ENCODE assay signal across 1 cellular context in the genomic region with DNA sequence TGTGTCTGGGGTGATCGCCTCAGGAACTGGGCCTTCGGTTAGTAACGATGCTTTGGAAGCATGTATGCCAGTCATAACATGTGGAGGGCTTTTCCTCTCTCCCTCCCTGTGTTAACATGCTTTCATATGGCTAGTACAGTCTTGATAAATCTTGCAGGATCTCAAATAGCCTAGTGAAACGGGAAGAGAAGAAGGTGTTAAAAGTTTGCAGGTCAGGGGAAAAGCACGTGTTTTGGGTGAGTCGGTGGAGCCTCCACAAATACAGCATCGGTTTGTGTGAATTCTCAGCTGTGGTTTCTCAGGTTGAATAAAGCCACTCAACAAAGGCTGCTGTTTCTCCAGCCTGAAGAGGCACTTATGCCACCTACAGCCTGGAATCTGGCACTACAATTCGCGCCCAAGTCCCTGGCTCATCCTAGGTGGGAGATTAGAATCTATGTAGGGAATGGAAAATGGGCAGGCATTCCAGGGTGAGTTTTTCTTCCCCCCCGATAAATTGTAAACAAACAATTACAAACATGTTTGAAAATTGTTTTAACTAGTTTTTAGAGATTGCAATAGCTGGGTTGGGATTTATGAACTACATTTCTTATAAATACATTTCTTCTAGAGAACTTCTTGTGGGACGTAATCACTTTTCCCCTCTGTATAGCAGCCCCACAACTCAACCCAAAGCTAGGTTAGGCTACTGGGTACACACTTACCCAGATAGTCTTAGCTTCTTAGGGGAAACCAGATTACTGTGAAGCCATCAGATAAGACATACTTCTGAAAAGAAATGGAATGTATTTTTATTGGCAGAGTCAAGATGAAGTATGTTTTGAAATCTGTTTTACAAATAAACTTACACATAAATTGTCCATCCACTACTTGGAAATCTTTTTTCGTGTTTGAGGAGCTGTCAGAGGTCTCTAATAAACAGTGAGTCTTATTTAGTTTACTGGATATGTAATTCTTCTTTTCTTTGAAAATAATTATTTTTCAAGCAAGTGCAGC.
TF ChIP-seq lines count a peak whose summit lies in the region.

No MANE protein-coding gene starts in this region.

TF ChIP-seq in GM12878, 131 proteins besides CTCF, POLR2A, EP300 and RAD21 (continued from another document and continues in another):
- TF ChIP-seq, protein P1, sequence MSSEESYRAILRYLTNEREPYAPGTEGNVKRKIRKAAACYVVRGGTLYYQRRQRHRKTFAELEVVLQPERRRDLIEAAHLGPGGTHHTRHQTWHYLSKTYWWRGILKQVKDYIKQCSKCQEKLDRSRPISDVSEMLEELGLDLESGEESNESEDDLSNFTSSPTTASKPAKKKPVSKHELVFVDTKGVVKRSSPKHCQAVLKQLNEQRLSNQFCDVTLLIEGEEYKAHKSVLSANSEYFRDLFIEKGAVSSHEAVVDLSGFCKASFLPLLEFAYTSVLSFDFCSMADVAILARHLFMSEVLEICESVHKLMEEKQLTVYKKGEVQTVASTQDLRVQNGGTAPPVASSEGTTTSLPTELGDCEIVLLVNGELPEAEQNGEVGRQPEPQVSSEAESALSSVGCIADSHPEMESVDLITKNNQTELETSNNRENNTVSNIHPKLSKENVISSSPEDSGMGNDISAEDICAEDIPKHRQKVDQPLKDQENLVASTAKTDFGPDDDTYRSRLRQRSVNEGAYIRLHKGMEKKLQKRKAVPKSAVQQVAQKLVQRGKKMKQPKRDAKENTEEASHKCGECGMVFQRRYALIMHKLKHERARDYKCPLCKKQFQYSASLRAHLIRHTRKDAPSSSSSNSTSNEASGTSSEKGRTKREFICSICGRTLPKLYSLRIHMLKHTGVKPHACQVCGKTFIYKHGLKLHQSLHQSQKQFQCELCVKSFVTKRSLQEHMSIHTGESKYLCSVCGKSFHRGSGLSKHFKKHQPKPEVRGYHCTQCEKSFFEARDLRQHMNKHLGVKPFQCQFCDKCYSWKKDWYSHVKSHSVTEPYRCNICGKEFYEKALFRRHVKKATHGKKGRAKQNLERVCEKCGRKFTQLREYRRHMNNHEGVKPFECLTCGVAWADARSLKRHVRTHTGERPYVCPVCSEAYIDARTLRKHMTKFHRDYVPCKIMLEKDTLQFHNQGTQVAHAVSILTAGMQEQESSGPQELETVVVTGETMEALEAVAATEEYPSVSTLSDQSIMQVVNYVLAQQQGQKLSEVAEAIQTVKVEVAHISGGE (CRISPR knock-in tag; IDR thresholded peaks at IDR 0.05), result no peak
- TF ChIP-seq, protein P2, sequence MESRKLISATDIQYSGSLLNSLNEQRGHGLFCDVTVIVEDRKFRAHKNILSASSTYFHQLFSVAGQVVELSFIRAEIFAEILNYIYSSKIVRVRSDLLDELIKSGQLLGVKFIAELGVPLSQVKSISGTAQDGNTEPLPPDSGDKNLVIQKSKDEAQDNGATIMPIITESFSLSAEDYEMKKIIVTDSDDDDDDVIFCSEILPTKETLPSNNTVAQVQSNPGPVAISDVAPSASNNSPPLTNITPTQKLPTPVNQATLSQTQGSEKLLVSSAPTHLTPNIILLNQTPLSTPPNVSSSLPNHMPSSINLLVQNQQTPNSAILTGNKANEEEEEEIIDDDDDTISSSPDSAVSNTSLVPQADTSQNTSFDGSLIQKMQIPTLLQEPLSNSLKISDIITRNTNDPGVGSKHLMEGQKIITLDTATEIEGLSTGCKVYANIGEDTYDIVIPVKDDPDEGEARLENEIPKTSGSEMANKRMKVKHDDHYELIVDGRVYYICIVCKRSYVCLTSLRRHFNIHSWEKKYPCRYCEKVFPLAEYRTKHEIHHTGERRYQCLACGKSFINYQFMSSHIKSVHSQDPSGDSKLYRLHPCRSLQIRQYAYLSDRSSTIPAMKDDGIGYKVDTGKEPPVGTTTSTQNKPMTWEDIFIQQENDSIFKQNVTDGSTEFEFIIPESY (IDR thresholded peaks at IDR 0.05), result no peak
- TF ChIP-seq KDM1A (IDR thresholded peaks at IDR 0.05; ENCODE audit: borderline replicate concordance) (no peak), BHLHE40 (IDR thresholded peaks at IDR 0.05; ENCODE audit: borderline replicate concordance in 1 of 2, low read depth in 2 of 2, low read length in 1 of 2) (peak; percentile 82 to 89), KLF5 (IDR thresholded peaks at IDR 0.05; ENCODE audit: partially characterized antibody) (no peak), BACH1 (IDR thresholded peaks at IDR 0.05; ENCODE audit: borderline replicate concordance) (no peak), SMAD5 (IDR thresholded peaks at IDR 0.05; ENCODE audit: low read depth) (no peak), PAX8 (IDR thresholded peaks at IDR 0.05) (no peak), EGR1 (IDR thresholded peaks at IDR 0.05; ENCODE audit: borderline replicate concordance in 1 of 2, low read depth in 2 of 2, low read length in 2 of 2) (no peak), NFXL1 (IDR thresholded peaks at IDR 0.05; ENCODE audit: borderline replicate concordance) (no peak), ATF7 (IDR thresholded peaks at IDR 0.05; ENCODE audit: low read depth) (0 out of 2 replicates have a peak, but pooled peaks have one; percentile 17), POLR2AphosphoS2 (IDR thresholded peaks at IDR 0.05; ENCODE audit: low read depth, low read length) (no peak), NFYA (IDR thresholded peaks at IDR 0.05; ENCODE audit: borderline replicate concordance, low read depth, low read length) (no peak), ZNF622 (IDR thresholded peaks at IDR 0.05) (no peak), POLR2AphosphoS5 (IDR thresholded peaks at IDR 0.05; ENCODE audit: low read length) (no peak), SP1 (IDR thresholded peaks at IDR 0.05; ENCODE audit: low read depth, low read length) (no peak), HDAC6 (IDR thresholded peaks at IDR 0.05; ENCODE audit: unreplicated experiment) (no peak), EZH2 (IDR thresholded peaks at IDR 0.05; ENCODE audit: borderline replicate concordance, control insufficient read depth, low read depth, low read length) (no peak), FOS (IDR thresholded peaks at IDR 0.05; ENCODE audit: borderline replicate concordance, extremely low read depth, insufficient read length) (no peak), DPF2 (IDR thresholded peaks at IDR 0.05) (no peak), GATAD2B (conservative IDR thresholded peaks at IDR 0.05; ENCODE audit: low read depth) (0 out of 2 replicates have a peak, but pooled peaks have one; percentile 30), NFIC (IDR thresholded peaks at IDR 0.05; ENCODE audit: low read depth, low read length) (no peak), MYC (IDR thresholded peaks at IDR 0.05; ENCODE audit: insufficient read depth, insufficient read length, insufficient replicate concordance, low read length, severe bottlenecking) (no peak), JUNB (IDR thresholded peaks at IDR 0.05) (0 out of 2 replicates have a peak, but pooled peaks have one; percentile 1), ZSCAN29 (IDR thresholded peaks at IDR 0.05) (no peak), MEF2A (IDR thresholded peaks at IDR 0.05; ENCODE audit: insufficient read depth, low read depth, low read length) (no peak), CEBPB (IDR thresholded peaks at IDR 0.05; ENCODE audit: borderline replicate concordance in 1 of 2, low read depth in 2 of 2, low read length in 2 of 2) (no peak), IKZF1 (conservative IDR thresholded peaks at IDR 0.05) (peak; percentile 45; the same call in 1 of the 2 replicates)
- TF ChIP-seq, protein P3, sequence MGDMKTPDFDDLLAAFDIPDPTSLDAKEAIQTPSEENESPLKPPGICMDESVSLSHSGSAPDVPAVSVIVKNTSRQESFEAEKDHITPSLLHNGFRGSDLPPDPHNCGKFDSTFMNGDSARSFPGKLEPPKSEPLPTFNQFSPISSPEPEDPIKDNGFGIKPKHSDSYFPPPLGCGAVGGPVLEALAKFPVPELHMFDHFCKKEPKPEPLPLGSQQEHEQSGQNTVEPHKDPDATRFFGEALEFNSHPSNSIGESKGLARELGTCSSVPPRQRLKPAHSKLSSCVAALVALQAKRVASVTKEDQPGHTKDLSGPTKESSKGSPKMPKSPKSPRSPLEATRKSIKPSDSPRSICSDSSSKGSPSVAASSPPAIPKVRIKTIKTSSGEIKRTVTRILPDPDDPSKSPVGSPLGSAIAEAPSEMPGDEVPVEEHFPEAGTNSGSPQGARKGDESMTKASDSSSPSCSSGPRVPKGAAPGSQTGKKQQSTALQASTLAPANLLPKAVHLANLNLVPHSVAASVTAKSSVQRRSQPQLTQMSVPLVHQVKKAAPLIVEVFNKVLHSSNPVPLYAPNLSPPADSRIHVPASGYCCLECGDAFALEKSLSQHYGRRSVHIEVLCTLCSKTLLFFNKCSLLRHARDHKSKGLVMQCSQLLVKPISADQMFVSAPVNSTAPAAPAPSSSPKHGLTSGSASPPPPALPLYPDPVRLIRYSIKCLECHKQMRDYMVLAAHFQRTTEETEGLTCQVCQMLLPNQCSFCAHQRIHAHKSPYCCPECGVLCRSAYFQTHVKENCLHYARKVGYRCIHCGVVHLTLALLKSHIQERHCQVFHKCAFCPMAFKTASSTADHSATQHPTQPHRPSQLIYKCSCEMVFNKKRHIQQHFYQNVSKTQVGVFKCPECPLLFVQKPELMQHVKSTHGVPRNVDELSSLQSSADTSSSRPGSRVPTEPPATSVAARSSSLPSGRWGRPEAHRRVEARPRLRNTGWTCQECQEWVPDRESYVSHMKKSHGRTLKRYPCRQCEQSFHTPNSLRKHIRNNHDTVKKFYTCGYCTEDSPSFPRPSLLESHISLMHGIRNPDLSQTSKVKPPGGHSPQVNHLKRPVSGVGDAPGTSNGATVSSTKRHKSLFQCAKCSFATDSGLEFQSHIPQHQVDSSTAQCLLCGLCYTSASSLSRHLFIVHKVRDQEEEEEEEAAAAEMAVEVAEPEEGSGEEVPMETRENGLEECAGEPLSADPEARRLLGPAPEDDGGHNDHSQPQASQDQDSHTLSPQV (IDR thresholded peaks at IDR 0.05), result no peak
- TF ChIP-seq, protein P4, sequence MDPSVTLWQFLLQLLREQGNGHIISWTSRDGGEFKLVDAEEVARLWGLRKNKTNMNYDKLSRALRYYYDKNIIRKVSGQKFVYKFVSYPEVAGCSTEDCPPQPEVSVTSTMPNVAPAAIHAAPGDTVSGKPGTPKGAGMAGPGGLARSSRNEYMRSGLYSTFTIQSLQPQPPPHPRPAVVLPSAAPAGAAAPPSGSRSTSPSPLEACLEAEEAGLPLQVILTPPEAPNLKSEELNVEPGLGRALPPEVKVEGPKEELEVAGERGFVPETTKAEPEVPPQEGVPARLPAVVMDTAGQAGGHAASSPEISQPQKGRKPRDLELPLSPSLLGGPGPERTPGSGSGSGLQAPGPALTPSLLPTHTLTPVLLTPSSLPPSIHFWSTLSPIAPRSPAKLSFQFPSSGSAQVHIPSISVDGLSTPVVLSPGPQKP (IDR thresholded peaks at IDR 0.05; ENCODE audit: low read depth, low read length), result no peak
- TF ChIP-seq, protein P5, sequence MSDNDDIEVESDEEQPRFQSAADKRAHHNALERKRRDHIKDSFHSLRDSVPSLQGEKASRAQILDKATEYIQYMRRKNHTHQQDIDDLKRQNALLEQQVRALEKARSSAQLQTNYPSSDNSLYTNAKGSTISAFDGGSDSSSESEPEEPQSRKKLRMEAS (IDR thresholded peaks at IDR 0.05; ENCODE audit: low read depth, low read length), result peak; percentile 88
- TF ChIP-seq, protein P6, sequence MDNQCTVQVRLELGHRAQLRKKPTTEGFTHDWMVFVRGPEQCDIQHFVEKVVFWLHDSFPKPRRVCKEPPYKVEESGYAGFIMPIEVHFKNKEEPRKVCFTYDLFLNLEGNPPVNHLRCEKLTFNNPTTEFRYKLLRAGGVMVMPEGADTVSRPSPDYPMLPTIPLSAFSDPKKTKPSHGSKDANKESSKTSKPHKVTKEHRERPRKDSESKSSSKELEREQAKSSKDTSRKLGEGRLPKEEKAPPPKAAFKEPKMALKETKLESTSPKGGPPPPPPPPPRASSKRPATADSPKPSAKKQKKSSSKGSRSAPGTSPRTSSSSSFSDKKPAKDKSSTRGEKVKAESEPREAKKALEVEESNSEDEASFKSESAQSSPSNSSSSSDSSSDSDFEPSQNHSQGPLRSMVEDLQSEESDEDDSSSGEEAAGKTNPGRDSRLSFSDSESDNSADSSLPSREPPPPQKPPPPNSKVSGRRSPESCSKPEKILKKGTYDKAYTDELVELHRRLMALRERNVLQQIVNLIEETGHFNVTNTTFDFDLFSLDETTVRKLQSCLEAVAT (IDR thresholded peaks at IDR 0.05), result peak; percentile 64; the same call in 1 of the 2 replicates
- TF ChIP-seq, protein P7, sequence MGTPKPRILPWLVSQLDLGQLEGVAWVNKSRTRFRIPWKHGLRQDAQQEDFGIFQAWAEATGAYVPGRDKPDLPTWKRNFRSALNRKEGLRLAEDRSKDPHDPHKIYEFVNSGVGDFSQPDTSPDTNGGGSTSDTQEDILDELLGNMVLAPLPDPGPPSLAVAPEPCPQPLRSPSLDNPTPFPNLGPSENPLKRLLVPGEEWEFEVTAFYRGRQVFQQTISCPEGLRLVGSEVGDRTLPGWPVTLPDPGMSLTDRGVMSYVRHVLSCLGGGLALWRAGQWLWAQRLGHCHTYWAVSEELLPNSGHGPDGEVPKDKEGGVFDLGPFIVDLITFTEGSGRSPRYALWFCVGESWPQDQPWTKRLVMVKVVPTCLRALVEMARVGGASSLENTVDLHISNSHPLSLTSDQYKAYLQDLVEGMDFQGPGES (IDR thresholded peaks at IDR 0.05), result no peak
- TF ChIP-seq, protein P8, sequence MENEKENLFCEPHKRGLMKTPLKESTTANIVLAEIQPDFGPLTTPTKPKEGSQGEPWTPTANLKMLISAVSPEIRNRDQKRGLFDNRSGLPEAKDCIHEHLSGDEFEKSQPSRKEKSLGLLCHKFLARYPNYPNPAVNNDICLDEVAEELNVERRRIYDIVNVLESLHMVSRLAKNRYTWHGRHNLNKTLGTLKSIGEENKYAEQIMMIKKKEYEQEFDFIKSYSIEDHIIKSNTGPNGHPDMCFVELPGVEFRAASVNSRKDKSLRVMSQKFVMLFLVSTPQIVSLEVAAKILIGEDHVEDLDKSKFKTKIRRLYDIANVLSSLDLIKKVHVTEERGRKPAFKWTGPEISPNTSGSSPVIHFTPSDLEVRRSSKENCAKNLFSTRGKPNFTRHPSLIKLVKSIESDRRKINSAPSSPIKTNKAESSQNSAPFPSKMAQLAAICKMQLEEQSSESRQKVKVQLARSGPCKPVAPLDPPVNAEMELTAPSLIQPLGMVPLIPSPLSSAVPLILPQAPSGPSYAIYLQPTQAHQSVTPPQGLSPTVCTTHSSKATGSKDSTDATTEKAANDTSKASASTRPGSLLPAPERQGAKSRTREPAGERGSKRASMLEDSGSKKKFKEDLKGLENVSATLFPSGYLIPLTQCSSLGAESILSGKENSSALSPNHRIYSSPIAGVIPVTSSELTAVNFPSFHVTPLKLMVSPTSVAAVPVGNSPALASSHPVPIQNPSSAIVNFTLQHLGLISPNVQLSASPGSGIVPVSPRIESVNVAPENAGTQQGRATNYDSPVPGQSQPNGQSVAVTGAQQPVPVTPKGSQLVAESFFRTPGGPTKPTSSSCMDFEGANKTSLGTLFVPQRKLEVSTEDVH (IDR thresholded peaks at IDR 0.05; ENCODE audit: low read depth, partially characterized antibody), result no peak
- TF ChIP-seq, protein P9, sequence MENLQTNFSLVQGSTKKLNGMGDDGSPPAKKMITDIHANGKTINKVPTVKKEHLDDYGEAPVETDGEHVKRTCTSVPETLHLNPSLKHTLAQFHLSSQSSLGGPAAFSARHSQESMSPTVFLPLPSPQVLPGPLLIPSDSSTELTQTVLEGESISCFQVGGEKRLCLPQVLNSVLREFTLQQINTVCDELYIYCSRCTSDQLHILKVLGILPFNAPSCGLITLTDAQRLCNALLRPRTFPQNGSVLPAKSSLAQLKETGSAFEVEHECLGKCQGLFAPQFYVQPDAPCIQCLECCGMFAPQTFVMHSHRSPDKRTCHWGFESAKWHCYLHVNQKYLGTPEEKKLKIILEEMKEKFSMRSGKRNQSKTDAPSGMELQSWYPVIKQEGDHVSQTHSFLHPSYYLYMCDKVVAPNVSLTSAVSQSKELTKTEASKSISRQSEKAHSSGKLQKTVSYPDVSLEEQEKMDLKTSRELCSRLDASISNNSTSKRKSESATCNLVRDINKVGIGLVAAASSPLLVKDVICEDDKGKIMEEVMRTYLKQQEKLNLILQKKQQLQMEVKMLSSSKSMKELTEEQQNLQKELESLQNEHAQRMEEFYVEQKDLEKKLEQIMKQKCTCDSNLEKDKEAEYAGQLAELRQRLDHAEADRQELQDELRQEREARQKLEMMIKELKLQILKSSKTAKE (IDR thresholded peaks at IDR 0.05; ENCODE audit: low read depth, poor library complexity, severe bottlenecking), result peak; percentile 30
